Comparison of ENCODE assay signal across 27 cellular contexts in genomic region chr12:130139541-130139940, GRCh38. TPM values are rescaled to one million over a fixed set of nuclear protein-coding genes. Genes with fewer than 3 reads are reported as not detected.
"Had no signal": no experiment of that assay in that cellular context is flagged by ENCODE, and none has a peak within 500 bp of the region (broad histone marks: within the 10 kb centered on the region; RNA-seq: fewer than 3 reads in every experiment).

No MANE protein-coding gene starts in this region.

- H3K4me1 Mint-ChIP-seq: activated CD4-positive, alpha-beta memory T cell treated with anti-CD3 and anti-CD28 coated beads, Interleukin-2, amount 10 ng/mL, durations not matched to agents 7 days and 5 days; activated CD4-positive, alpha-beta T cell treated with anti-CD3 and anti-CD28 coated beads, Interleukin-2, amount 10 ng/mL, durations not matched to agents 7 days and 5 days; activated naive CD4-positive, alpha-beta T cell treated with anti-CD3 and anti-CD28 coated beads, Interleukin-2, amount 50 U/mL, for 24 hours; activated naive CD8-positive, alpha-beta T cell treated with anti-CD3 and anti-CD28 coated beads, Interleukin-2, amount 10 ng/mL, durations not matched to agents 7 days and 5 days had no signal

- H3K36me3 ChIP-seq: ascending aorta, breast epithelium, cardiac muscle cell, colonic mucosa, gastrocnemius medialis had no signal

- H3K27ac Mint-ChIP-seq: activated CD4-positive, alpha-beta memory T cell treated with anti-CD3 and anti-CD28 coated beads, Interleukin-2, amount 10 ng/mL, durations not matched to agents 7 days and 5 days; activated CD4-positive, alpha-beta T cell treated with anti-CD3 and anti-CD28 coated beads for 36 hours; activated CD4-positive, alpha-beta T cell treated with anti-CD3 and anti-CD28 coated beads, Interleukin-2, amount 10 ng/mL, durations not matched to agents 7 days and 5 days; activated naive CD4-positive, alpha-beta T cell treated with anti-CD3 and anti-CD28 coated beads for 36 hours; activated naive CD4-positive, alpha-beta T cell treated with anti-CD3 and anti-CD28 coated beads, Interleukin-2, amount 50 U/mL, for 24 hours; activated naive CD8-positive, alpha-beta T cell treated with anti-CD3 and anti-CD28 coated beads, Interleukin-2, amount 10 ng/mL, durations not matched to agents 7 days and 5 days; activated T-helper 2 cell treated with anti-CD3 and anti-CD28 coated beads, Interferon-gamma antibody, Interleukin-2, Interleukin-4, amounts not matched to agents 10 μg/mL and 5 μg/mL and 100 μg/mL, durations not matched to agents 14 hours and 24 hours and 36 hours had no signal

- H3K36me3 Mint-ChIP-seq: activated naive CD4-positive, alpha-beta T cell treated with anti-CD3 and anti-CD28 coated beads, Interleukin-2, amount 50 U/mL, for 24 hours; activated naive CD8-positive, alpha-beta T cell treated with anti-CD3 and anti-CD28 coated beads, Interleukin-2, amount 10 ng/mL, durations not matched to agents 7 days and 5 days; brain had no signal

- H3K4me1 ChIP-seq: ascending aorta, breast epithelium, colonic mucosa, gastrocnemius medialis had no signal

- ATAC-seq: activated CD4-positive, alpha-beta T cell treated with anti-CD3 and anti-CD28 coated beads for 36 hours; activated T-cell treated with anti-CD3 and anti-CD28 coated beads, Interleukin-2, amount 50 U/mL, for 4 hours; foreskin keratinocyte; gastrocnemius medialis had no signal

- H3K4me3 ChIP-seq: ascending aorta, breast epithelium, cardiac muscle cell, colonic mucosa, gastrocnemius medialis had no signal

- H3K27me3 ChIP-seq: ascending aorta, breast epithelium, colonic mucosa, foreskin keratinocyte, gastrocnemius medialis had no signal

- H3K4me3 Mint-ChIP-seq: activated CD4-positive, alpha-beta memory T cell treated with anti-CD3 and anti-CD28 coated beads, Interleukin-2, amount 10 ng/mL, durations not matched to agents 7 days and 5 days; activated CD4-positive, alpha-beta T cell treated with anti-CD3 and anti-CD28 coated beads for 36 hours; activated CD4-positive, alpha-beta T cell treated with anti-CD3 and anti-CD28 coated beads, Interleukin-2, amount 10 ng/mL, durations not matched to agents 7 days and 5 days; activated naive CD4-positive, alpha-beta T cell treated with anti-CD3 and anti-CD28 coated beads for 36 hours; activated naive CD4-positive, alpha-beta T cell treated with anti-CD3 and anti-CD28 coated beads, Interleukin-2, amount 50 U/mL, for 24 hours; activated naive CD8-positive, alpha-beta T cell treated with anti-CD3 and anti-CD28 coated beads, Interleukin-2, amount 10 ng/mL, durations not matched to agents 7 days and 5 days; activated T-cell treated with anti-CD3 and anti-CD28 coated beads, Interleukin-2, amount 50 U/mL, for 4 hours; brain had no signal

- H3K27ac ChIP-seq: ascending aorta, breast epithelium, cardiac muscle cell, colonic mucosa, epithelial cell of prostate, foreskin keratinocyte, gastrocnemius medialis had no signal

- H3K9me3 Mint-ChIP-seq: activated naive CD4-positive, alpha-beta T cell treated with anti-CD3 and anti-CD28 coated beads for 36 hours; activated naive CD4-positive, alpha-beta T cell treated with anti-CD3 and anti-CD28 coated beads, Interleukin-2, amount 50 U/mL, for 24 hours; activated T-cell treated with anti-CD3 and anti-CD28 coated beads, Interleukin-2, amount 50 U/mL, for 4 hours had no signal

- H3K9me3 ChIP-seq: ascending aorta, breast epithelium, colonic mucosa, gastrocnemius medialis had no signal

- DNase-seq: activated CD4-positive, alpha-beta memory T cell treated with anti-CD3 and anti-CD28 coated beads, Interleukin-2, amount 10 ng/mL, durations not matched to agents 7 days and 5 days; activated CD4-positive, alpha-beta T cell treated with anti-CD3 and anti-CD28 coated beads for 36 hours; activated CD4-positive, alpha-beta T cell treated with anti-CD3 and anti-CD28 coated beads, Interleukin-2, amount 10 ng/mL, durations not matched to agents 7 days and 5 days; activated CD4-positive, alpha-beta T cell treated with anti-CD3 and anti-CD28 coated beads, Interleukin-2, amount 50 U/mL, for 4 hours; activated CD4-positive, CD25-positive, alpha-beta regulatory T cell; activated CD4-positive, CD25-positive, alpha-beta regulatory T cell treated with anti-CD3 and anti-CD28 coated beads, Interleukin-2, amount 50 U/mL, for 72 hours; activated effector memory CD4-positive, alpha-beta T cell treated with anti-CD3 and anti-CD28 coated beads, Interleukin-2, amount 50 U/mL, for 16 hours; activated naive CD4-positive, alpha-beta T cell treated with anti-CD3 and anti-CD28 coated beads for 36 hours; activated naive CD8-positive, alpha-beta T cell treated with anti-CD3 and anti-CD28 coated beads, Interleukin-2, amount 10 ng/mL, durations not matched to agents 7 days and 5 days; activated T-cell treated with anti-CD3 and anti-CD28 coated beads, Interleukin-2, amount 50 U/mL, for 4 hours; central memory CD4-positive, alpha-beta T cell; cerebellar nuclear complex; colonic mucosa; effector CD8-positive, alpha-beta T cell; foreskin keratinocyte; gastrocnemius medialis; glutamatergic neuron; T-helper 2 cell had no signal

- H3K27me3 Mint-ChIP-seq: activated CD4-positive, alpha-beta memory T cell treated with anti-CD3 and anti-CD28 coated beads, Interleukin-2, amount 10 ng/mL, durations not matched to agents 7 days and 5 days; activated CD4-positive, alpha-beta T cell treated with anti-CD3 and anti-CD28 coated beads, Interleukin-2, amount 10 ng/mL, durations not matched to agents 7 days and 5 days; activated naive CD4-positive, alpha-beta T cell treated with anti-CD3 and anti-CD28 coated beads, Interleukin-2, amount 50 U/mL, for 24 hours had no signal

RNA-seq across cellular contexts. Expression of gene FZD10, which starts 22.7 kb away (rescaled TPM):
- total RNA-seq: activated CD4-positive, alpha-beta memory T cell treated with anti-CD3 and anti-CD28 coated beads, Interleukin-2, amount 10 ng/mL, durations not matched to agents 7 days and 5 days; activated CD4-positive, alpha-beta T cell treated with anti-CD3 and anti-CD28 coated beads for 36 hours; activated CD4-positive, alpha-beta T cell treated with anti-CD3 and anti-CD28 coated beads, Interleukin-2, amount 10 ng/mL, durations not matched to agents 7 days and 5 days; activated naive CD4-positive, alpha-beta T cell treated with anti-CD3 and anti-CD28 coated beads for 36 hours; activated naive CD8-positive, alpha-beta T cell treated with anti-CD3 and anti-CD28 coated beads, Interleukin-2, amount 10 ng/mL, durations not matched to agents 7 days and 5 days; activated T-cell treated with anti-CD3 and anti-CD28 coated beads, Interleukin-2, amount 50 U/mL, for 4 hours; activated T-helper 2 cell treated with anti-CD3 and anti-CD28 coated beads, Interferon-gamma antibody, Interleukin-2, Interleukin-4, amounts not matched to agents 10 μg/mL and 5 μg/mL and 100 μg/mL, durations not matched to agents 14 hours and 24 hours and 36 hours; endothelial cell of umbilical vein; T-helper 1 cell treated with Interleukin-12 subunit alpha and Interleukin-12 subunit beta and Interleukin-4 antibody, amounts not matched to agents 30 ng/mL and 1 ng/mL, for 36 hours had no signal
- polyA plus RNA-seq: cardiac muscle cell, endothelial cell of umbilical vein had no signal
